ENCODE assay signal across 8 cellular contexts in genomic region chr19:1650627-1651009, GRCh38. TPM values are rescaled to one million over a fixed set of nuclear protein-coding genes. Genes with fewer than 3 reads are reported as not detected.
DNase-seq lines count a peak whose midpoint lies in the region; ATAC-seq and TF ChIP-seq lines count a peak whose summit lies in the region.

No MANE protein-coding gene starts in this region.

- H3K4me3 Mint-ChIP-seq in activated naive CD4-positive, alpha-beta T cell treated with anti-CD3 and anti-CD28 coated beads, Interleukin-2, amount 50 U/mL, for 24 hours: peak overlapping the region; percentile 93
- peak overlapping the region; percentile 89 to 95 (median 91) for H3K4me3 Mint-ChIP-seq in immature natural killer cell

- H3K4me3 ChIP-seq in testis: peak overlapping the region in 1 of 2 donors; percentile 73

- peak overlapping the region; percentile 85 for H3K27ac Mint-ChIP-seq in activated naive CD4-positive, alpha-beta T cell treated with anti-CD3 and anti-CD28 coated beads, Interleukin-2, amount 50 U/mL, for 24 hours
- H3K27ac Mint-ChIP-seq in immature natural killer cell: peak overlapping the region; percentile 73 to 94 (median 93)

- intact Hi-C loops in testis (cut with DNase I; ENCODE audit: low total_unique reads): no loop called here

- peaks cover 20% of the 10 kb centered on the region for H3K4me1 ChIP-seq in testis

- H3K9me3 Mint-ChIP-seq in activated naive CD4-positive, alpha-beta T cell treated with anti-CD3 and anti-CD28 coated beads, Interleukin-2, amount 50 U/mL, for 24 hours: no peaks in the 10 kb centered on the region
- H3K9me3 Mint-ChIP-seq in immature natural killer cell: no peaks in the 10 kb centered on the region

- TF ChIP-seq CTCF in testis (IDR thresholded peaks at IDR 0.05): no peak

- peak in 5 of 6 experiments; percentile 16 to 37 (median 28) for DNase-seq in stimulated activated naive CD4-positive, alpha-beta T cell (lab: John Stamatoyannopoulos, UW)
- no peak for DNase-seq in stimulated activated naive CD4-positive, alpha-beta T cell treated with Interleukin-2 at 50 U/mL for 16 hours (lab: John Stamatoyannopoulos, UW)
- DNase-seq in immature natural killer cell: peak; percentile 8 to 35 (median 29)
- no peak for DNase-seq in testis
- no peak for DNase-seq in pons (ENCODE audit: low spot score)

- no peaks in the 10 kb centered on the region for H3K27me3 ChIP-seq in testis

- H3K27ac ChIP-seq in testis: no peak overlapping the region

- H3K36me3 Mint-ChIP-seq in activated naive CD4-positive, alpha-beta T cell treated with anti-CD3 and anti-CD28 coated beads, Interleukin-2, amount 50 U/mL, for 24 hours: no peaks in the 10 kb centered on the region
- no peaks in the 10 kb centered on the region for H3K36me3 Mint-ChIP-seq in immature natural killer cell

- H3K27me3 Mint-ChIP-seq in activated naive CD4-positive, alpha-beta T cell treated with anti-CD3 and anti-CD28 coated beads, Interleukin-2, amount 50 U/mL, for 24 hours: no peaks in the 10 kb centered on the region
- peaks cover 9 to 16% (median 13%) of the 10 kb centered on the region in 3 donors for H3K27me3 Mint-ChIP-seq in immature natural killer cell (ENCODE audit: low read depth in 3 of 3)

- 16 to 19% methylated on average over 8 to 13 of the region's 13 CpGs for WGBS in testis, 2 donors

- TF ChIP-seq POLR2A in testis (IDR thresholded peaks at IDR 0.05): no peak

- H3K9me3 ChIP-seq in testis: no peaks in the 10 kb centered on the region

- no peaks in the 10 kb centered on the region for H3K36me3 ChIP-seq in testis (ENCODE audit: low read depth, missing control alignments)

- H3K4me1 Mint-ChIP-seq in activated naive CD4-positive, alpha-beta T cell treated with anti-CD3 and anti-CD28 coated beads, Interleukin-2, amount 50 U/mL, for 24 hours: peaks cover 16% of the 10 kb centered on the region
- H3K4me1 Mint-ChIP-seq in immature natural killer cell: peaks cover 11 to 20% of the 10 kb centered on the region in 2 donors

- no peak for ATAC-seq in HG02938 (IDR thresholded peaks at IDR 0.05; ENCODE audit: unreplicated experiment)
- ATAC-seq in GM19397 (IDR thresholded peaks at IDR 0.05; ENCODE audit: unreplicated experiment): no peak

RNA-seq across cellular contexts. Expression of gene TCF3, which starts 1.8 kb away (rescaled TPM):
- polyA plus RNA-seq in immature natural killer cell (1 to 10 TPM; 1.9 to 6.3 (median 6.0) TPM), testis (ENCODE audit: insufficient read depth, low read depth, low replicate concordance) (157 TPM)
- total RNA-seq in testis: 100 to 1,000 TPM; 330 to 423 TPM

RNA-seq across cellular contexts. Expression of gene UQCR11, which starts 45.4 kb away (rescaled TPM):
- polyA plus RNA-seq in immature natural killer cell (1,000 to 10,000 TPM in 1 of 3 donors, 100 to 1,000 TPM in 2; 572 to 1,041 (median 633) TPM), testis (ENCODE audit: insufficient read depth, low read depth, low replicate concordance) (105 TPM)
- total RNA-seq in testis: 10 to 100 TPM; 45.8 to 60.8 TPM

RNA-seq across cellular contexts. Expression of gene MBD3, which starts 58.0 kb away (rescaled TPM):
- polyA plus RNA-seq in immature natural killer cell (10 to 100 TPM in 1 of 3 donors, 1 to 10 TPM in 2; 4.8 to 13.8 (median 6.9) TPM), testis (ENCODE audit: insufficient read depth, low read depth, low replicate concordance) (78.3 TPM)
- total RNA-seq in testis: 100 to 1,000 TPM; 146 to 153 TPM

Comparison
In these comparisons a context has a peak if more than half of its experiments do, and no peak if none do; other contexts are left out.
1. DNase-seq: peak in stimulated activated naive CD4-positive, alpha-beta T cell (5 of 6) and immature natural killer cell (3 of 3); none in stimulated activated naive CD4-positive, alpha-beta T cell treated with Interleukin-2 at 50 U/mL for 16 hours (single experiment), testis (single experiment) and pons (single experiment).
2. RNA of gene TCF3, which starts 1.8 kb away (polyA plus RNA-seq): 157 TPM in testis (single experiment); 1.9 to 6.3 TPM in immature natural killer cell; every median in the first group is over 10 times any median in the second.